Comparison of ENCODE assay signal across 9 cellular contexts in the genomic region with DNA sequence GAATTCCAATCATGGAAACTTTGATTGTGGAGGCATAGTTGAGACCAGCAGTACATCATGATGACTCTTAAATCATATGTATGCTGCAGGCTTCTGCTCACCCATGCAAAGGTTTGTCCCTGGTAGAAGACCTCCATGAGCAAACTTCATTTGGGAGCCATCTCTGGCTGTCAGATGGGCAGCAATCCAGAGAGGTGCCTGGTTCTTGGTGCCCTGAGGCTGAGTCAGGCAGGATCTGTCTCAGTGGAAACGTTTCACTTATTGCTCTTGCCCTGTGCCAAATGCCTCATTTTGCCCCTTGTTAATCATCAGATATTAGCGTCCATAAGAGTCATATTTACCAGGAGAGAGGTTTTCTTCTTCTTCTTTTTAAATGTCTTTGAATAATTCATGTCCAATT.
"Had no signal": no experiment of that assay in that cellular context is flagged by ENCODE, and none has a peak within 500 bp of the region (broad histone marks: within the 10 kb centered on the region; RNA-seq: fewer than 3 reads in every experiment).

No MANE protein-coding gene starts in this region.

- H3K4me1 ChIP-seq: HAP-1 had no signal

- H3K4me3 ChIP-seq: GM23248, HAP-1 had no signal

- H3K36me3 ChIP-seq: HAP-1 had no signal

- H3K9me3 ChIP-seq: HAP-1 had no signal

- DNase-seq: GM23248, GOT3, H7, HFFc6, KBM-7 had no signal

- H3K9ac ChIP-seq: GM23248 had no signal

- H2AFZ ChIP-seq: GM23248 had no signal

- H3K27ac ChIP-seq: GM23248, HL-60 had no signal

- ATAC-seq: HCT116, HepG2 had no signal
